Comparison of ENCODE assay signal across 12 cellular contexts in genomic region chr2:234632527-234633391, GRCh38.
DNase-seq lines count a peak whose midpoint lies in the region; TF ChIP-seq lines count a peak whose summit lies in the region.
"Had no signal": no experiment of that assay in that cellular context is flagged by ENCODE, and none has a peak within 500 bp of the region (broad histone marks: within the 10 kb centered on the region; RNA-seq: fewer than 3 reads in every experiment).

No MANE protein-coding gene starts in this region.

- peak overlapping the region; percentile 84 for H3K27ac ChIP-seq in iPS-20b (ENCODE audit: low read length)
- peak overlapping the region; percentile 32 for H3K27ac ChIP-seq in suprapubic skin
- no peak overlapping the region for H3K27ac ChIP-seq in WERI-Rb-1

- peaks cover 27% of the 10 kb centered on the region for H3K4me1 ChIP-seq in iPS-20b (ENCODE audit: insufficient read depth, low read length)
- H3K4me1 ChIP-seq in suprapubic skin, result peaks cover 10% of the 10 kb centered on the region

- H3K27me3 ChIP-seq in iPS-20b (ENCODE audit: insufficient read depth, low read length) (no peaks in the 10 kb centered on the region), suprapubic skin (peaks cover 5% of the 10 kb centered on the region), WERI-Rb-1 (ENCODE audit: insufficient read depth, low read depth, severe bottlenecking) (no peaks in the 10 kb centered on the region)

- no peaks in the 10 kb centered on the region for H3K36me3 ChIP-seq in iPS-20b (ENCODE audit: insufficient read depth, low read depth, low read length)
- no peaks in the 10 kb centered on the region for H3K36me3 ChIP-seq in suprapubic skin
- H3K36me3 ChIP-seq in WERI-Rb-1, result no peaks in the 10 kb centered on the region

- DNase-seq in HCEC 1CT (peak; percentile 95), astrocyte of the spinal cord (ENCODE audit: low read depth, low spot score) (peak; percentile 94), suprapubic skin (ENCODE audit: low spot score in 2 of 2) (no peak), NCI-H1417 (lab: John Stamatoyannopoulos, UW) (no peak), WERI-Rb-1 (no peak), OCI-M2 (lab: John Stamatoyannopoulos, UW; ENCODE audit: unreplicated experiment) (no peak)
- DNase-seq: activated CD4-positive, alpha-beta T cell treated with anti-CD3 and anti-CD28 coated beads for 48 hours; activated effector memory CD4-positive, alpha-beta T cell treated with anti-CD3 and anti-CD28 coated beads, Interleukin-2, amount 50 U/mL, for 16 hours; DND-41; NCI-H1436 treated with DMSO at 0.1 percent for 48 hours; NCI-H774 had no signal

- TF ChIP-seq CTCF in astrocyte of the spinal cord (IDR thresholded peaks at IDR 0.05; ENCODE audit: low read depth, low read length), result no peak
- TF ChIP-seq CTCF in suprapubic skin (IDR thresholded peaks at IDR 0.05), result no peak
- no peak for TF ChIP-seq CTCF in WERI-Rb-1 (IDR thresholded peaks at IDR 0.05; ENCODE audit: low read depth, low read length)

- in situ Hi-C loops in astrocyte of the spinal cord (cut with HindIII; ENCODE audit: low sequenced_read_pairs), result no loop called here

- peaks cover 4% of the 10 kb centered on the region; the same call in 1 of the 2 replicates for H3K9me3 ChIP-seq in iPS-20b (ENCODE audit: insufficient read depth, low read depth, low read length)
- no peaks in the 10 kb centered on the region for H3K9me3 ChIP-seq in suprapubic skin
- no peaks in the 10 kb centered on the region for H3K9me3 ChIP-seq in WERI-Rb-1 (ENCODE audit: severe bottlenecking)

- WGBS in suprapubic skin, result 54% methylated on average over 12 of the region's 12 CpGs

- no peak for TF ChIP-seq EP300 in suprapubic skin (IDR thresholded peaks at IDR 0.05)

- no peak for TF ChIP-seq POLR2A in suprapubic skin (IDR thresholded peaks at IDR 0.05)

- peak overlapping the region; percentile 63; the same call in 1 of the 2 replicates for H3K9ac ChIP-seq in iPS-20b (ENCODE audit: low read depth, low read length)

- H3K4me3 ChIP-seq in astrocyte of the spinal cord (ENCODE audit: low read depth, low read length) (no peak overlapping the region), iPS-20b (ENCODE audit: low read length) (peak overlapping the region; percentile 23; the same call in 1 of the 2 replicates), suprapubic skin (no peak overlapping the region), WERI-Rb-1 (ENCODE audit: low read depth, low read length) (no peak overlapping the region)

Comparison
In these comparisons a context has a peak if more than half of its experiments do, and no peak if none do; other contexts are left out.
1. DNase-seq: peak in HCEC 1CT (single experiment) and astrocyte of the spinal cord (single experiment); none in suprapubic skin (0 of 2), NCI-H1417 (0 of 3), WERI-Rb-1 (single experiment) and OCI-M2 (single experiment).